ENCODE assay signal across 8 cellular contexts in genomic region chr19:12639901-12640613, GRCh38. TPM values are rescaled to one million over a fixed set of nuclear protein-coding genes. Genes with fewer than 3 reads are reported as not detected.
DNase-seq lines count a peak whose midpoint lies in the region; ATAC-seq and TF ChIP-seq lines count a peak whose summit lies in the region.

No MANE protein-coding gene starts in this region.

- TF ChIP-seq EP300 in neural cell (conservative IDR thresholded peaks at IDR 0.05; ENCODE audit: poor library complexity, severe bottlenecking) = no peak

- TF ChIP-seq RAD21 in neural cell (conservative IDR thresholded peaks at IDR 0.05) = no peak

- H4K20me1 ChIP-seq in PC-9 (ENCODE audit: insufficient read depth) (no peaks in the 10 kb centered on the region), neural cell (ENCODE audit: insufficient read depth) (no peaks in the 10 kb centered on the region)

- DNase-seq in DMS79 treated with DMSO at 0.1 percent for 48 hours (lab: John Stamatoyannopoulos, UW) (peak; percentile 91), HL-60 (ENCODE audit: low read depth in 1 of 2, low spot score in 1 of 2) (peak; percentile 59 to 91), PC-9 (peak; percentile 58 to 68), foreskin fibroblast (peak; percentile 78 to 92)
- DNase-seq in stimulated activated naive CD4-positive, alpha-beta T cell treated with Interleukin-2 at 50 U/mL for 16 hours (lab: John Stamatoyannopoulos, UW) = peak; percentile 86

- peak overlapping the region; percentile 45; the same call in 1 of the 2 replicates for H2AFZ ChIP-seq in PC-9
- H2AFZ ChIP-seq in neural cell (ENCODE audit: low read depth, low read length) = no peak overlapping the region

- intact Hi-C loops in PC-9 (cut with micrococcal nuclease; ENCODE audit: unreplicated experiment) = no loop called here

- H3K4me1 Mint-ChIP-seq in activated T-helper 17 cell treated with anti-CD3 and anti-CD28 coated beads, Interleukin-2, amount 50 U/mL, for 72 hours = peaks cover 3% of the 10 kb centered on the region

- H3K9me3 ChIP-seq in PC-9 (ENCODE audit: insufficient read depth, low read depth) = no peaks in the 10 kb centered on the region
- H3K9me3 ChIP-seq in neural cell (ENCODE audit: low read length) = no peaks in the 10 kb centered on the region

- no TSS peak for BruUV-seq in PC-9 (replicated peaks; lab: Mats Ljungman, UMichigan)

- H3K79me2 ChIP-seq in PC-9 (ENCODE audit: low read depth) (no peaks in the 10 kb centered on the region), neural cell (replicated peaks; ENCODE audit: insufficient read depth, low read length) (no peaks in the 10 kb centered on the region)

- ATAC-seq in activated T-helper 17 cell treated with anti-CD3 and anti-CD28 coated beads, Interleukin-2, amount 50 U/mL, for 72 hours (replicated peaks) = peak; percentile 96
- ATAC-seq in GM21528 (IDR thresholded peaks at IDR 0.05; ENCODE audit: low FRiP score, unreplicated experiment) = no peak

- H3K36me3 ChIP-seq in PC-9 (ENCODE audit: low read depth) (no peaks in the 10 kb centered on the region), neural cell (ENCODE audit: insufficient read depth, low read length) (no peaks in the 10 kb centered on the region)

- POLR2A ChIA-PET in PC-9 (lab: Charles Lee; ENCODE audit: unreplicated experiment) = no interaction called here

- peak overlapping the region; percentile 69 for H3K4me3 Mint-ChIP-seq in activated T-helper 17 cell treated with anti-CD3 and anti-CD28 coated beads, Interleukin-2, amount 50 U/mL, for 72 hours

- CTCF ChIA-PET in PC-9 (lab: Charles Lee) = interaction anchor here (0.6 to 0.8 kb wide), 2 partner anchors 28 to 32 kb away, joined by 4 read pairs; no protein-coding TSS in a partner anchor

- H3K27me3 Mint-ChIP-seq in activated T-helper 17 cell treated with anti-CD3 and anti-CD28 coated beads, Interleukin-2, amount 50 U/mL, for 72 hours = no peaks in the 10 kb centered on the region

- H3K9ac ChIP-seq in neural cell (ENCODE audit: low read length) = no peak overlapping the region

- H3K27ac Mint-ChIP-seq in activated T-helper 17 cell treated with anti-CD3 and anti-CD28 coated beads, Interleukin-2, amount 50 U/mL, for 72 hours = peak overlapping the region; percentile 69

- peaks cover 15% of the 10 kb centered on the region for H3K36me3 Mint-ChIP-seq in activated T-helper 17 cell treated with anti-CD3 and anti-CD28 coated beads, Interleukin-2, amount 50 U/mL, for 72 hours (ENCODE audit: low read depth)

- no peaks in the 10 kb centered on the region for H3K9me2 ChIP-seq in PC-9 (ENCODE audit: insufficient read depth)
- H3K9me2 ChIP-seq in neural cell (ENCODE audit: insufficient read depth, low read length) = no peaks in the 10 kb centered on the region

- H3F3A ChIP-seq in PC-9 (ENCODE audit: insufficient read depth, low read depth) (peaks cover under 1% of the 10 kb centered on the region; the same call in 1 of the 2 replicates), neural cell (ENCODE audit: insufficient read depth, low read length, poor library complexity, severe bottlenecking) (no peaks in the 10 kb centered on the region)

- H3K4me3 ChIP-seq in HL-60 (replicated peaks; ENCODE audit: insufficient read depth, low read length) = no peak overlapping the region
- H3K4me3 ChIP-seq in PC-9 = no peak overlapping the region
- no peak overlapping the region for H3K4me3 ChIP-seq in foreskin fibroblast (ENCODE audit: low read depth in 1 of 2, low read length in 2 of 2)
- H3K4me3 ChIP-seq in neural cell (ENCODE audit: low read length) = no peak overlapping the region

- H3K27me3 ChIP-seq in HL-60 (ENCODE audit: insufficient read depth, poor library complexity, severe bottlenecking) (no peaks in the 10 kb centered on the region), PC-9 (ENCODE audit: insufficient read depth, low read depth) (no peaks in the 10 kb centered on the region), neural cell (ENCODE audit: insufficient read depth, low read depth, low read length) (no peaks in the 10 kb centered on the region)

- no peaks in the 10 kb centered on the region for H3K4me1 ChIP-seq in PC-9 (replicated peaks; ENCODE audit: insufficient read depth)

- H3K4me2 ChIP-seq in PC-9 (peak overlapping the region; percentile 37; the same call in 1 of the 2 replicates), neural cell (ENCODE audit: low read length) (no peak overlapping the region)

- TF ChIP-seq CTCF in HL-60 (IDR thresholded peaks at IDR 0.05; ENCODE audit: insufficient read depth, low read length) = peak; percentile 75
- peak; percentile 73 for TF ChIP-seq CTCF in PC-9 (conservative IDR thresholded peaks at IDR 0.05)
- TF ChIP-seq CTCF in foreskin fibroblast (IDR thresholded peaks at IDR 0.05; ENCODE audit: low read depth, low read length) = peak; percentile 76
- peak; percentile 49 for TF ChIP-seq CTCF in neural cell (IDR thresholded peaks at IDR 0.05; ENCODE audit: poor library complexity, severe bottlenecking)

- H3K27ac ChIP-seq in HL-60 (replicated peaks) = no peak overlapping the region
- H3K27ac ChIP-seq in PC-9 = no peak overlapping the region
- H3K27ac ChIP-seq in neural cell (ENCODE audit: low read length) = no peak overlapping the region

- no peaks in the 10 kb centered on the region for H3K9me3 Mint-ChIP-seq in activated T-helper 17 cell treated with anti-CD3 and anti-CD28 coated beads, Interleukin-2, amount 50 U/mL, for 72 hours

TF ChIP-seq in neural cell, 6 proteins besides CTCF, POLR2A, EP300 and RAD21:
- TF ChIP-seq POLR2AphosphoS5 (IDR thresholded peaks at IDR 0.05) = no peak
- TF ChIP-seq MXI1 (conservative IDR thresholded peaks at IDR 0.05; ENCODE audit: poor library complexity, severe bottlenecking) = no peak
- no peak for TF ChIP-seq SMC3 (conservative IDR thresholded peaks at IDR 0.05; ENCODE audit: poor library complexity)
- TF ChIP-seq, protein P1, sequence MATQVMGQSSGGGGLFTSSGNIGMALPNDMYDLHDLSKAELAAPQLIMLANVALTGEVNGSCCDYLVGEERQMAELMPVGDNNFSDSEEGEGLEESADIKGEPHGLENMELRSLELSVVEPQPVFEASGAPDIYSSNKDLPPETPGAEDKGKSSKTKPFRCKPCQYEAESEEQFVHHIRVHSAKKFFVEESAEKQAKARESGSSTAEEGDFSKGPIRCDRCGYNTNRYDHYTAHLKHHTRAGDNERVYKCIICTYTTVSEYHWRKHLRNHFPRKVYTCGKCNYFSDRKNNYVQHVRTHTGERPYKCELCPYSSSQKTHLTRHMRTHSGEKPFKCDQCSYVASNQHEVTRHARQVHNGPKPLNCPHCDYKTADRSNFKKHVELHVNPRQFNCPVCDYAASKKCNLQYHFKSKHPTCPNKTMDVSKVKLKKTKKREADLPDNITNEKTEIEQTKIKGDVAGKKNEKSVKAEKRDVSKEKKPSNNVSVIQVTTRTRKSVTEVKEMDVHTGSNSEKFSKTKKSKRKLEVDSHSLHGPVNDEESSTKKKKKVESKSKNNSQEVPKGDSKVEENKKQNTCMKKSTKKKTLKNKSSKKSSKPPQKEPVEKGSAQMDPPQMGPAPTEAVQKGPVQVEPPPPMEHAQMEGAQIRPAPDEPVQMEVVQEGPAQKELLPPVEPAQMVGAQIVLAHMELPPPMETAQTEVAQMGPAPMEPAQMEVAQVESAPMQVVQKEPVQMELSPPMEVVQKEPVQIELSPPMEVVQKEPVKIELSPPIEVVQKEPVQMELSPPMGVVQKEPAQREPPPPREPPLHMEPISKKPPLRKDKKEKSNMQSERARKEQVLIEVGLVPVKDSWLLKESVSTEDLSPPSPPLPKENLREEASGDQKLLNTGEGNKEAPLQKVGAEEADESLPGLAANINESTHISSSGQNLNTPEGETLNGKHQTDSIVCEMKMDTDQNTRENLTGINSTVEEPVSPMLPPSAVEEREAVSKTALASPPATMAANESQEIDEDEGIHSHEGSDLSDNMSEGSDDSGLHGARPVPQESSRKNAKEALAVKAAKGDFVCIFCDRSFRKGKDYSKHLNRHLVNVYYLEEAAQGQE (IDR thresholded peaks at IDR 0.05; ENCODE audit: borderline replicate concordance) = no peak
- no peak for TF ChIP-seq TAF1 (IDR thresholded peaks at IDR 0.05; ENCODE audit: low read depth)
- TF ChIP-seq EZH2 (IDR thresholded peaks at IDR 0.05; ENCODE audit: borderline replicate concordance, insufficient read depth, low read length, poor library complexity, severe bottlenecking) = no peak

RNA-seq across cellular contexts. Expression of gene MAN2B1, which starts 26.5 kb away (rescaled TPM):
- total RNA-seq in PC-9 (2021) = 41.5 and 48.2 TPM in 2 replicates
- total RNA-seq in activated T-helper 17 cell treated with anti-CD3 and anti-CD28 coated beads, Interleukin-2, amount 50 U/mL, for 72 hours = 100 to 1,000 TPM; 199 to 247 TPM
- polyA plus RNA-seq in neural cell = 11.5 and 23.4 TPM in 2 replicates
- polyA minus RNA-seq in neural cell = 14.1 and 20.0 TPM in 2 replicates

RNA-seq across cellular contexts. Expression of gene WDR83, which starts 26.6 kb away (rescaled TPM):
- 12.9 and 21.2 TPM in 2 replicates for total RNA-seq in PC-9 (2021)
- 10 to 100 TPM; 17.7 to 30.4 TPM for total RNA-seq in activated T-helper 17 cell treated with anti-CD3 and anti-CD28 coated beads, Interleukin-2, amount 50 U/mL, for 72 hours
- 45.3 and 51.3 TPM in 2 replicates for polyA plus RNA-seq in neural cell
- 14.8 and 15.3 TPM in 2 replicates for polyA minus RNA-seq in neural cell

RNA-seq across cellular contexts. Expression of gene ZNF791, which starts 29.3 kb away (rescaled TPM):
- total RNA-seq in PC-9 (2021) = 22.4 and 27.7 TPM in 2 replicates
- total RNA-seq in activated T-helper 17 cell treated with anti-CD3 and anti-CD28 coated beads, Interleukin-2, amount 50 U/mL, for 72 hours = 10 to 100 TPM; 16.7 to 19.0 TPM
- polyA plus RNA-seq in neural cell = 10.2 and 11.0 TPM in 2 replicates
- polyA minus RNA-seq in neural cell = 41.4 and 52.6 TPM in 2 replicates

RNA-seq across cellular contexts. Expression of gene ZNF490, which starts 29.4 kb away (rescaled TPM):
- 7.5 and 8.9 TPM in 2 replicates for total RNA-seq in PC-9 (2021)
- total RNA-seq in activated T-helper 17 cell treated with anti-CD3 and anti-CD28 coated beads, Interleukin-2, amount 50 U/mL, for 72 hours = 10 to 100 TPM in 1 of 2 donors, 1 to 10 TPM in 1; 7.3 to 11.1 TPM
- 6.1 and 6.7 TPM in 2 replicates for polyA plus RNA-seq in neural cell
- 23.4 and 29.1 TPM in 2 replicates for polyA minus RNA-seq in neural cell

RNA-seq across cellular contexts. Expression of gene DHPS, which starts 41.6 kb away (rescaled TPM):
- 106 and 121 TPM in 2 replicates for total RNA-seq in PC-9 (2021)
- 100 to 1,000 TPM; 125 to 167 TPM for total RNA-seq in activated T-helper 17 cell treated with anti-CD3 and anti-CD28 coated beads, Interleukin-2, amount 50 U/mL, for 72 hours
- polyA plus RNA-seq in neural cell = 227 and 239 TPM in 2 replicates
- polyA minus RNA-seq in neural cell = 78.4 and 104 TPM in 2 replicates
